1 cellular context compared by ENCODE assay signal in the genomic region with DNA sequence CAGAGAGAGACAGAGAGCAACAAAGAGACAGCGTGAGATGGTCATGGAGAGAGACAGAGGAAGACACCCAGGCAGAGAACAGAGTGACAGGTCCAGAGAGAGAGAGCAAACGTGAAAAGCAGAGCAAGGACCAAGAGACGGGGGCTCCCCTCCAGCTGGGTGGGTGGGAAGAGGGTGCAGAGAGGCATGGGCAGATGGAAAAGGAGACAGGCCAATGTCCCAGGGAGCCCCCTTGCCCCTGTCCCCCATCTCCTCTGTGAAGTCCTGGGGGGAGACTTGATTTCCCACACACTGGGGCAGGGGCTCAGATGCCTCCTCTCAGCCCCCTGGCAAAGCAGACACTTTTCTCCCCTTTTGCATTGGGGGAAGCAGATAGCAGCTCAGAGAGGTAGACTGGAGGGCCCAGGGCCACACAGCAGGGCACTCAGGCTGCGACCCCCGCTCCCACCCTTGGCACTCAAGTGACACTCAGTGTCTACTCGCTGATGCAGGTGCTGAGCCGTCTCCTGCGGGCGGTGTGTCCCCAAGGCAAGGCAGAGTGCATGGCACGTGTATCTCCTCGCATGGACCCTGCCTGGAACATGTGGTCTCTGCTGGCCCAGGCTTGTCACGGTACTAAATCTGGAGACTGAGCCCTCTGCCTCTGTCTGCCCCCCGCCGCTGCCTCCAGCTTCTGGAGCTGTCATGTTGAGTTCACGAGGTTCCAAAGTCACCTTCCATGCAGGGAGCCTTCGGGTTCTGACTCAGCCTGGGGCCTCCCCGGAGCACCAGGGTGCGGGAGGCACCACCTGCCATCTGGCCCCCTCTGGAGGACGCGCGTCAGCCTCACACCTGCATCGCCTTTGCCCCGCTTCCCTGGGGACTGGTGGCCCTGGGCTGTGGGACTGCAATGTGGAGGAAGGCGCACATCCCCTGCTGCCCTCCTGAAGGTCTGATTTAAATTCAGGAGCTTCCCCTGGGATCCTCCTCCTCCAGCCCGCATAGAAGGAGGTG.
TF ChIP-seq lines count a peak whose summit lies in the region.

No MANE protein-coding gene starts in this region.

TF ChIP-seq in HepG2, 621 proteins besides CTCF, POLR2A, EP300 and RAD21 (continued from another document and continues in another):
- TF ChIP-seq, protein P1, sequence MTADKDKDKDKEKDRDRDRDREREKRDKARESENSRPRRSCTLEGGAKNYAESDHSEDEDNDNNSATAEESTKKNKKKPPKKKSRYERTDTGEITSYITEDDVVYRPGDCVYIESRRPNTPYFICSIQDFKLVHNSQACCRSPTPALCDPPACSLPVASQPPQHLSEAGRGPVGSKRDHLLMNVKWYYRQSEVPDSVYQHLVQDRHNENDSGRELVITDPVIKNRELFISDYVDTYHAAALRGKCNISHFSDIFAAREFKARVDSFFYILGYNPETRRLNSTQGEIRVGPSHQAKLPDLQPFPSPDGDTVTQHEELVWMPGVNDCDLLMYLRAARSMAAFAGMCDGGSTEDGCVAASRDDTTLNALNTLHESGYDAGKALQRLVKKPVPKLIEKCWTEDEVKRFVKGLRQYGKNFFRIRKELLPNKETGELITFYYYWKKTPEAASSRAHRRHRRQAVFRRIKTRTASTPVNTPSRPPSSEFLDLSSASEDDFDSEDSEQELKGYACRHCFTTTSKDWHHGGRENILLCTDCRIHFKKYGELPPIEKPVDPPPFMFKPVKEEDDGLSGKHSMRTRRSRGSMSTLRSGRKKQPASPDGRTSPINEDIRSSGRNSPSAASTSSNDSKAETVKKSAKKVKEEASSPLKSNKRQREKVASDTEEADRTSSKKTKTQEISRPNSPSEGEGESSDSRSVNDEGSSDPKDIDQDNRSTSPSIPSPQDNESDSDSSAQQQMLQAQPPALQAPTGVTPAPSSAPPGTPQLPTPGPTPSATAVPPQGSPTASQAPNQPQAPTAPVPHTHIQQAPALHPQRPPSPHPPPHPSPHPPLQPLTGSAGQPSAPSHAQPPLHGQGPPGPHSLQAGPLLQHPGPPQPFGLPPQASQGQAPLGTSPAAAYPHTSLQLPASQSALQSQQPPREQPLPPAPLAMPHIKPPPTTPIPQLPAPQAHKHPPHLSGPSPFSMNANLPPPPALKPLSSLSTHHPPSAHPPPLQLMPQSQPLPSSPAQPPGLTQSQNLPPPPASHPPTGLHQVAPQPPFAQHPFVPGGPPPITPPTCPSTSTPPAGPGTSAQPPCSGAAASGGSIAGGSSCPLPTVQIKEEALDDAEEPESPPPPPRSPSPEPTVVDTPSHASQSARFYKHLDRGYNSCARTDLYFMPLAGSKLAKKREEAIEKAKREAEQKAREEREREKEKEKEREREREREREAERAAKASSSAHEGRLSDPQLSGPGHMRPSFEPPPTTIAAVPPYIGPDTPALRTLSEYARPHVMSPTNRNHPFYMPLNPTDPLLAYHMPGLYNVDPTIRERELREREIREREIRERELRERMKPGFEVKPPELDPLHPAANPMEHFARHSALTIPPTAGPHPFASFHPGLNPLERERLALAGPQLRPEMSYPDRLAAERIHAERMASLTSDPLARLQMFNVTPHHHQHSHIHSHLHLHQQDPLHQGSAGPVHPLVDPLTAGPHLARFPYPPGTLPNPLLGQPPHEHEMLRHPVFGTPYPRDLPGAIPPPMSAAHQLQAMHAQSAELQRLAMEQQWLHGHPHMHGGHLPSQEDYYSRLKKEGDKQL (CRISPR knock-in tag; IDR thresholded peaks at IDR 0.05; ENCODE audit: low read depth): no peak
- TF ChIP-seq KDM5B (CRISPR knock-in tag; IDR thresholded peaks at IDR 0.05; ENCODE audit: borderline replicate concordance) (peak; percentile 59; the same call in 1 of the 2 replicates), IKZF4 (CRISPR knock-in tag; IDR thresholded peaks at IDR 0.05; ENCODE audit: borderline replicate concordance, low read depth, not compliant biosample characterization) (peak; percentile 83), ZNF891 (CRISPR knock-in tag; IDR thresholded peaks at IDR 0.05) (0 out of 2 replicates have a peak, but pooled peaks have one; percentile 15), MNT (IDR thresholded peaks at IDR 0.05) (peak; percentile 49; the same call in 1 of the 2 replicates), SALL1 (CRISPR knock-in tag; IDR thresholded peaks at IDR 0.05) (peak; percentile 60; the same call in 1 of the 2 replicates), ZSCAN9 (CRISPR knock-in tag; IDR thresholded peaks at IDR 0.05; ENCODE audit: borderline replicate concordance) (no peak), ZNF33B (CRISPR knock-in tag; IDR thresholded peaks at IDR 0.05) (no peak), MXD1 (CRISPR knock-in tag; IDR thresholded peaks at IDR 0.05) (0 out of 2 replicates have a peak, but pooled peaks have one; percentile 30), ZNF292 (CRISPR knock-in tag; IDR thresholded peaks at IDR 0.05; ENCODE audit: borderline replicate concordance, low read depth) (peak; percentile 52; the same call in 1 of the 2 replicates), ZNF761 (CRISPR knock-in tag; conservative IDR thresholded peaks at IDR 0.05) (no peak), BHLHE40 (IDR thresholded peaks at IDR 0.05; ENCODE audit: low read length) (peak; percentile 3; the same call in 1 of the 2 replicates), ZNF451 (CRISPR knock-in tag; IDR thresholded peaks at IDR 0.05) (peak; percentile 88), ZNF484 (CRISPR knock-in tag; IDR thresholded peaks at IDR 0.05; ENCODE audit: borderline replicate concordance, low read depth) (no peak), PHF20 (CRISPR knock-in tag; IDR thresholded peaks at IDR 0.05) (0 out of 2 replicates have a peak, but pooled peaks have one; percentile 15), HNRNPK (IDR thresholded peaks at IDR 0.05; ENCODE audit: low read depth, low read length, poor library complexity, severe bottlenecking) (no peak), ZNF432 (CRISPR knock-in tag; IDR thresholded peaks at IDR 0.05; ENCODE audit: borderline replicate concordance) (no peak), YEATS4 (CRISPR knock-in tag; IDR thresholded peaks at IDR 0.05; ENCODE audit: borderline replicate concordance) (no peak), ZNF563 (CRISPR knock-in tag; IDR thresholded peaks at IDR 0.05) (0 out of 2 replicates have a peak, but pooled peaks have one; percentile 36), RCOR2 (CRISPR knock-in tag; IDR thresholded peaks at IDR 0.05) (no peak), ZNF274 (CRISPR knock-in tag; IDR thresholded peaks at IDR 0.05) (peak; percentile 21; the same call in 1 of the 2 replicates), TFDP2 (CRISPR knock-in tag; IDR thresholded peaks at IDR 0.05) (peak; percentile 19; the same call in 1 of the 2 replicates), UBTF (CRISPR knock-in tag; IDR thresholded peaks at IDR 0.05) (peak; percentile 87), ESRRA (CRISPR knock-in tag; IDR thresholded peaks at IDR 0.05; ENCODE audit: low read depth) (peak; percentile 65; the same call in 1 of the 2 replicates), ZNF775 (CRISPR knock-in tag; IDR thresholded peaks at IDR 0.05; ENCODE audit: borderline replicate concordance) (no peak), ZSCAN31 (CRISPR knock-in tag; IDR thresholded peaks at IDR 0.05; ENCODE audit: low read depth) (no peak), MLLT10 (CRISPR knock-in tag; IDR thresholded peaks at IDR 0.05) (no peak), MTA3 (CRISPR knock-in tag; IDR thresholded peaks at IDR 0.05) (no peak)
- TF ChIP-seq, protein P2, sequence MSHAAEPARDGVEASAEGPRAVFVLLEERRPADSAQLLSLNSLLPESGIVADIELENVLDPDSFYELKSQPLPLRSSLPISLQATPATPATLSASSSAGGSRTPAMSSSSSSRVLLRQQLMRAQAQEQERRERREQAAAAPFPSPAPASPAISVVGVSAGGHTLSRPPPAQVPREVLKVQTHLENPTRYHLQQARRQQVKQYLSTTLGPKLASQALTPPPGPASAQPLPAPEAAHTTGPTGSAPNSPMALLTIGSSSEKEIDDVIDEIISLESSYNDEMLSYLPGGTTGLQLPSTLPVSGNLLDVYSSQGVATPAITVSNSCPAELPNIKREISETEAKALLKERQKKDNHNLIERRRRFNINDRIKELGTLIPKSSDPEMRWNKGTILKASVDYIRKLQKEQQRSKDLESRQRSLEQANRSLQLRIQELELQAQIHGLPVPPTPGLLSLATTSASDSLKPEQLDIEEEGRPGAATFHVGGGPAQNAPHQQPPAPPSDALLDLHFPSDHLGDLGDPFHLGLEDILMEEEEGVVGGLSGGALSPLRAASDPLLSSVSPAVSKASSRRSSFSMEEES (CRISPR knock-in tag; IDR thresholded peaks at IDR 0.05): no peak
- TF ChIP-seq, protein P3, sequence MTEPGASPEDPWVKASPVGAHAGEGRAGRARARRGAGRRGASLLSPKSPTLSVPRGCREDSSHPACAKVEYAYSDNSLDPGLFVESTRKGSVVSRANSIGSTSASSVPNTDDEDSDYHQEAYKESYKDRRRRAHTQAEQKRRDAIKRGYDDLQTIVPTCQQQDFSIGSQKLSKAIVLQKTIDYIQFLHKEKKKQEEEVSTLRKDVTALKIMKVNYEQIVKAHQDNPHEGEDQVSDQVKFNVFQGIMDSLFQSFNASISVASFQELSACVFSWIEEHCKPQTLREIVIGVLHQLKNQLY (CRISPR knock-in tag; IDR thresholded peaks at IDR 0.05): 0 out of 2 replicates have a peak, but pooled peaks have one; percentile 17
- TF ChIP-seq, protein P4, sequence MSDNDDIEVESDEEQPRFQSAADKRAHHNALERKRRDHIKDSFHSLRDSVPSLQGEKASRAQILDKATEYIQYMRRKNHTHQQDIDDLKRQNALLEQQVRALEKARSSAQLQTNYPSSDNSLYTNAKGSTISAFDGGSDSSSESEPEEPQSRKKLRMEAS (IDR thresholded peaks at IDR 0.05): peak; percentile 79
- TF ChIP-seq, protein P5, sequence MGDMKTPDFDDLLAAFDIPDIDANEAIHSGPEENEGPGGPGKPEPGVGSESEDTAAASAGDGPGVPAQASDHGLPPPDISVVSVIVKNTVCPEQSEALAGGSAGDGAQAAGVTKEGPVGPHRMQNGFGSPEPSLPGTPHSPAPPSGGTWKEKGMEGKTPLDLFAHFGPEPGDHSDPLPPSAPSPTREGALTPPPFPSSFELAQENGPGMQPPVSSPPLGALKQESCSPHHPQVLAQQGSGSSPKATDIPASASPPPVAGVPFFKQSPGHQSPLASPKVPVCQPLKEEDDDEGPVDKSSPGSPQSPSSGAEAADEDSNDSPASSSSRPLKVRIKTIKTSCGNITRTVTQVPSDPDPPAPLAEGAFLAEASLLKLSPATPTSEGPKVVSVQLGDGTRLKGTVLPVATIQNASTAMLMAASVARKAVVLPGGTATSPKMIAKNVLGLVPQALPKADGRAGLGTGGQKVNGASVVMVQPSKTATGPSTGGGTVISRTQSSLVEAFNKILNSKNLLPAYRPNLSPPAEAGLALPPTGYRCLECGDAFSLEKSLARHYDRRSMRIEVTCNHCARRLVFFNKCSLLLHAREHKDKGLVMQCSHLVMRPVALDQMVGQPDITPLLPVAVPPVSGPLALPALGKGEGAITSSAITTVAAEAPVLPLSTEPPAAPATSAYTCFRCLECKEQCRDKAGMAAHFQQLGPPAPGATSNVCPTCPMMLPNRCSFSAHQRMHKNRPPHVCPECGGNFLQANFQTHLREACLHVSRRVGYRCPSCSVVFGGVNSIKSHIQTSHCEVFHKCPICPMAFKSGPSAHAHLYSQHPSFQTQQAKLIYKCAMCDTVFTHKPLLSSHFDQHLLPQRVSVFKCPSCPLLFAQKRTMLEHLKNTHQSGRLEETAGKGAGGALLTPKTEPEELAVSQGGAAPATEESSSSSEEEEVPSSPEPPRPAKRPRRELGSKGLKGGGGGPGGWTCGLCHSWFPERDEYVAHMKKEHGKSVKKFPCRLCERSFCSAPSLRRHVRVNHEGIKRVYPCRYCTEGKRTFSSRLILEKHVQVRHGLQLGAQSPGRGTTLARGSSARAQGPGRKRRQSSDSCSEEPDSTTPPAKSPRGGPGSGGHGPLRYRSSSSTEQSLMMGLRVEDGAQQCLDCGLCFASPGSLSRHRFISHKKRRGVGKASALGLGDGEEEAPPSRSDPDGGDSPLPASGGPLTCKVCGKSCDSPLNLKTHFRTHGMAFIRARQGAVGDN (CRISPR knock-in tag; IDR thresholded peaks at IDR 0.05): peak; percentile 74
